In the genomic region with DNA sequence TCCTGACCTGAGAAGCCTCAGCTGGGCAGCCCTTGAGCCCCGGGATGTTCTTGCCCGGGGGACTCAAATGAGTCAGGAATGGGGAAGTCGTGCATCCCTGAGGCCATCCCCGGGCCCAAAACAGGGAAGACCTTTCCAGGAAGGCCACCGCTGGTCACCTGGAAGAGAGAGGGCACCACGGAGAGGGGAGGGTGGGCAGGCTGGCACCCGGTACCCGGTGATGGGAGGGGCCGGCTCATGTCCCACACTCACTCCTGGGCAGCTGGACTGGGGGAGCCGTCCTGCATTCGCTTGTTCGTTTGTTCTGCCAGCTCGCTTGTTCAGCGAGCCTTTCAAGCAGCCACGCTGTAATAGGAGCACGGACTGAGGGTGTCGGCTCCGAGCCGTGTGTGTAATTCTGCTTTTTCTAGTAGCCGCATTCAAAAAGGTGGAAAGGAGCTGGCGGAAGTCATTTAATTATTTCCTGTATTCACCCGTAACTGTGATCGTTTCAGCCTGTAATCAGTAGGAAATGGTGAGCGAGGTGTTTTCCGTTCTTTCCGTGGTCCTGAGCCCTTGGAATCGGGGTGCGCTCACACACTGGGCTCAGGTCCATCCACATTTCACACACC, we compare ENCODE assay signal across 21 cellular contexts. TPM values are rescaled to one million over a fixed set of nuclear protein-coding genes. Genes with fewer than 3 reads are reported as not detected.
A peak's percentile ranks its signal among the peaks of the same experiment; 100 is the strongest.
DNase-seq lines count a peak whose midpoint lies in the region; ATAC-seq, FAIRE-seq and TF ChIP-seq lines count a peak whose summit lies in the region.
"Had no signal": no experiment of that assay in that cellular context is flagged by ENCODE, and none has a peak within 500 bp of the region (broad histone marks: within the 10 kb centered on the region; RNA-seq: fewer than 3 reads in every experiment).

No MANE protein-coding gene starts in this region.

- no peaks in the 10 kb centered on the region for H3K27me3 Mint-ChIP-seq in activated naive CD4-positive, alpha-beta T cell treated with anti-CD3 and anti-CD28 coated beads, Interleukin-2, amount 50 U/mL, for 24 hours
- peaks cover 11% of the 10 kb centered on the region for H3K27me3 Mint-ChIP-seq in activated naive CD4-positive, alpha-beta T cell treated with anti-CD3 and anti-CD28 coated beads for 36 hours (ENCODE audit: low read depth)

- H3K9me3 Mint-ChIP-seq in activated naive CD4-positive, alpha-beta T cell treated with anti-CD3 and anti-CD28 coated beads, Interleukin-2, amount 50 U/mL, for 24 hours: no peaks in the 10 kb centered on the region
- H3K9me3 Mint-ChIP-seq in activated naive CD4-positive, alpha-beta T cell treated with anti-CD3 and anti-CD28 coated beads for 36 hours: no peaks in the 10 kb centered on the region
- H3K9me3 Mint-ChIP-seq: activated CD4-positive, alpha-beta memory T cell treated with anti-CD3 and anti-CD28 coated beads for 36 hours had no signal

- no peak overlapping the region for H3K9ac ChIP-seq in keratinocyte (ENCODE audit: control insufficient read depth, extremely low read depth, insufficient read depth, low read length)

- peak overlapping the region; percentile 4 for H3K27ac Mint-ChIP-seq in activated naive CD4-positive, alpha-beta T cell treated with anti-CD3 and anti-CD28 coated beads, Interleukin-2, amount 50 U/mL, for 24 hours
- no peak overlapping the region for H3K27ac Mint-ChIP-seq in activated naive CD4-positive, alpha-beta T cell treated with anti-CD3 and anti-CD28 coated beads for 36 hours
- H3K27ac Mint-ChIP-seq: activated CD4-positive, alpha-beta memory T cell treated with anti-CD3 and anti-CD28 coated beads for 36 hours had no signal

- CTCF ChIA-PET in activated naive CD4-positive, alpha-beta T cell treated with anti-CD3 and anti-CD28 coated beads for 36 hours (lab: Charles Lee): interaction anchor here (1.3 kb wide), 1 partner anchor 78 kb away, joined by 3 read pairs; no protein-coding TSS in a partner anchor
- CTCF ChIA-PET in HEK293T (lab: Yijun Ruan, JAX): no interaction called here

- no peak for TF ChIP-seq POLR2A in vagina (IDR thresholded peaks at IDR 0.05)

- H3K36me3 ChIP-seq in RWPE2 (ENCODE audit: low read depth): no peaks in the 10 kb centered on the region
- H3K36me3 ChIP-seq in keratinocyte (ENCODE audit: control insufficient read depth in 2 of 2, extremely low read depth in 1 of 2, insufficient read depth in 2 of 2, low read length in 2 of 2): no peaks in the 10 kb centered on the region
- no peaks in the 10 kb centered on the region for H3K36me3 ChIP-seq in vagina
- H3K36me3 ChIP-seq: adrenal gland, Peyer's patch had no signal

- no peaks in the 10 kb centered on the region for H3K36me3 Mint-ChIP-seq in activated naive CD4-positive, alpha-beta T cell treated with anti-CD3 and anti-CD28 coated beads, Interleukin-2, amount 50 U/mL, for 24 hours
- no peaks in the 10 kb centered on the region for H3K36me3 Mint-ChIP-seq in activated naive CD4-positive, alpha-beta T cell treated with anti-CD3 and anti-CD28 coated beads for 36 hours (ENCODE audit: low read depth)
- H3K36me3 Mint-ChIP-seq: activated CD4-positive, alpha-beta memory T cell treated with anti-CD3 and anti-CD28 coated beads for 36 hours had no signal

- H3K27ac ChIP-seq in RWPE2 (ENCODE audit: poor library complexity, severe bottlenecking) (peak overlapping the region; percentile 44), keratinocyte (ENCODE audit: control insufficient read depth, insufficient read depth, low read length) (peak overlapping the region; percentile 14), vagina (peak overlapping the region; percentile 29)
- H3K27ac ChIP-seq: adrenal gland, Peyer's patch had no signal

- intact Hi-C loops in activated naive CD4-positive, alpha-beta T cell treated with anti-CD3 and anti-CD28 coated beads for 36 hours (cut with micrococcal nuclease): no loop called here
- intact Hi-C loops in vagina (cut with DNase I): no loop called here
- intact Hi-C loops in left ventricle myocardium superior (cut with micrococcal nuclease): no loop called here

- H3K4me1 ChIP-seq in RWPE2 (ENCODE audit: insufficient read depth, poor library complexity, severe bottlenecking): peaks cover 32% of the 10 kb centered on the region
- H3K4me1 ChIP-seq in keratinocyte (ENCODE audit: control insufficient read depth, extremely low read depth, insufficient read depth, low read length): peaks cover 52% of the 10 kb centered on the region
- H3K4me1 ChIP-seq in vagina: peaks cover 32% of the 10 kb centered on the region
- H3K4me1 ChIP-seq: adrenal gland, Peyer's patch had no signal

- H4K20me1 ChIP-seq in keratinocyte (ENCODE audit: control insufficient read depth, extremely low read depth, insufficient read depth, low read length): no peaks in the 10 kb centered on the region

- POLR2A ChIA-PET in HEK293T (lab: Yijun Ruan, JAX): no interaction called here

- peak overlapping the region; percentile 44 for H3K4me2 ChIP-seq in keratinocyte (ENCODE audit: control insufficient read depth, extremely low read depth, insufficient read depth, low read depth, low read length)

- no peak for DNase-seq in activated naive CD4-positive, alpha-beta T cell treated with anti-CD3 and anti-CD28 coated beads for 36 hours
- no peak for DNase-seq in RWPE2 (ENCODE audit: low spot score)
- DNase-seq in keratinocyte (ENCODE audit: low read depth, low spot score): no peak
- no peak for DNase-seq in vagina (ENCODE audit: extremely low spot score in 2 of 2)
- DNase-seq in hepatic stellate cell (ENCODE audit: low spot score): no peak
- DNase-seq in left ventricle myocardium superior: no peak
- DNase-seq in HEK293T (ENCODE audit: extremely low spot score): no peak
- DNase-seq: activated CD4-positive, alpha-beta memory T cell treated with anti-CD3 and anti-CD28 coated beads for 36 hours; activated T-cell treated with anti-CD3 and anti-CD28 coated beads, Interleukin-2, amount 50 U/mL, for 48 hours; central memory CD4-positive, alpha-beta T cell; effector memory CD4-positive, alpha-beta T cell; GDM1; MM.1S; NCI-H524 treated with DMSO at 0.1 percent for 48 hours; Peyer's patch; posterior cingulate gyrus had no signal

- no peak for FAIRE-seq in keratinocyte (lab: Jason Lieb, UNC)

- no peaks in the 10 kb centered on the region for H3K27me3 ChIP-seq in RWPE2 (ENCODE audit: insufficient read depth, poor library complexity, severe bottlenecking)
- H3K27me3 ChIP-seq in keratinocyte (ENCODE audit: control insufficient read depth, extremely low read depth, insufficient read depth, low read length): peaks cover 7% of the 10 kb centered on the region
- no peaks in the 10 kb centered on the region for H3K27me3 ChIP-seq in vagina
- H3K27me3 ChIP-seq: Peyer's patch had no signal

- ATAC-seq in RWPE2 (ENCODE audit: low read depth): 0 out of 3 replicates have a peak, but pooled peaks have one; percentile 1
- no peak for ATAC-seq in left ventricle myocardium superior

- no peak overlapping the region for H3K4me3 ChIP-seq in RWPE2 (ENCODE audit: severe bottlenecking)
- H3K4me3 ChIP-seq in keratinocyte (ENCODE audit: control insufficient read depth in 2 of 3, extremely low read depth in 1 of 3, insufficient read depth in 2 of 3, low read depth in 1 of 3, low read length in 3 of 3): no peak overlapping the region
- H3K4me3 ChIP-seq in vagina: no peak overlapping the region
- H3K4me3 ChIP-seq: adrenal gland, Peyer's patch had no signal

- peak overlapping the region; percentile 43 for H2AFZ ChIP-seq in keratinocyte (ENCODE audit: control insufficient read depth, low read length)

- TF ChIP-seq CTCF in RWPE2 (IDR thresholded peaks at IDR 0.05; ENCODE audit: poor library complexity, severe bottlenecking): no peak
- no peak for TF ChIP-seq CTCF in keratinocyte (optimal IDR thresholded peaks at IDR 0.05 in 1 of 3, IDR thresholded peaks at IDR 0.05 in 1 of 3, conservative IDR thresholded peaks at IDR 0.05 in 1 of 3; ENCODE audit: extremely low read depth in 1 of 3, insufficient read depth in 2 of 3, low read length in 3 of 3)
- no peak for TF ChIP-seq CTCF in vagina (IDR thresholded peaks at IDR 0.05)

- dilution Hi-C loops in keratinocyte (cut with MboI; ENCODE audit: extremely low pct_ligation_motif_present, low sequenced_read_pairs): no loop called here

- H3K9me3 ChIP-seq in RWPE2 (ENCODE audit: severe bottlenecking) (no peaks in the 10 kb centered on the region), keratinocyte (ENCODE audit: control insufficient read depth, low read depth, low read length) (no peaks in the 10 kb centered on the region), vagina (no peaks in the 10 kb centered on the region)
- H3K9me3 ChIP-seq: adrenal gland, Peyer's patch had no signal

- no peaks in the 10 kb centered on the region for H3K9me1 ChIP-seq in keratinocyte (ENCODE audit: control insufficient read depth, extremely low read depth, insufficient read depth, low read length)

- H3K4me1 Mint-ChIP-seq in activated naive CD4-positive, alpha-beta T cell treated with anti-CD3 and anti-CD28 coated beads, Interleukin-2, amount 50 U/mL, for 24 hours: peaks cover 5% of the 10 kb centered on the region
- H3K4me1 Mint-ChIP-seq in activated naive CD4-positive, alpha-beta T cell treated with anti-CD3 and anti-CD28 coated beads for 36 hours (ENCODE audit: low read depth): peaks cover 4% of the 10 kb centered on the region

- H3K4me3 Mint-ChIP-seq in activated naive CD4-positive, alpha-beta T cell treated with anti-CD3 and anti-CD28 coated beads, Interleukin-2, amount 50 U/mL, for 24 hours: peak overlapping the region; percentile 42
- H3K4me3 Mint-ChIP-seq in activated naive CD4-positive, alpha-beta T cell treated with anti-CD3 and anti-CD28 coated beads for 36 hours: no peak overlapping the region
- H3K4me3 Mint-ChIP-seq: activated CD4-positive, alpha-beta memory T cell treated with anti-CD3 and anti-CD28 coated beads for 36 hours had no signal

- no peaks in the 10 kb centered on the region for H3K79me2 ChIP-seq in keratinocyte (ENCODE audit: control insufficient read depth, insufficient read depth, low read length)

RNA-seq across cellular contexts. Expression of a gene that starts 48.4 kb away (rescaled TPM):
- total RNA-seq in activated naive CD4-positive, alpha-beta T cell treated with anti-CD3 and anti-CD28 coated beads for 36 hours: not detected
- polyA plus RNA-seq in keratinocyte: not detected in 3 replicates
- not detected for polyA plus RNA-seq in keratinocyte (2011; ENCODE audit: low read depth)
- polyA plus RNA-seq in keratinocyte (2011; cell fraction: cytosol; rRNA removed): not detected in 2 replicates
- not detected in 2 replicates for polyA plus RNA-seq in keratinocyte (2011; cell fraction: nucleus; rRNA removed)
- polyA plus RNA-seq in keratinocyte (2012; ENCODE audit: low replicate concordance): not detected in 2 replicates
- polyA minus RNA-seq in keratinocyte: not detected in 3 replicates
- not detected for polyA minus RNA-seq in keratinocyte (2011; cell fraction: cytosol; rRNA and poly(A)+ RNA removed)
- polyA minus RNA-seq in keratinocyte (2011; cell fraction: nucleus; rRNA and poly(A)+ RNA removed): not detected in 2 replicates
- total RNA-seq in vagina (not detected), left ventricle myocardium superior (not detected)
- total RNA-seq: activated CD4-positive, alpha-beta memory T cell treated with anti-CD3 and anti-CD28 coated beads for 36 hours; adrenal gland; HT-29; mucosa of gallbladder; Peyer's patch; urinary bladder had no signal
- polyA plus RNA-seq: adrenal gland, urinary bladder had no signal

RNA-seq across cellular contexts. Expression of a gene that starts 51.6 kb away (rescaled TPM):
- total RNA-seq in activated naive CD4-positive, alpha-beta T cell treated with anti-CD3 and anti-CD28 coated beads for 36 hours: under 1 TPM; 0.20 to 0.43 TPM
- 0.10 to 0.23 TPM (median 0.14 TPM) in 3 replicates for polyA plus RNA-seq in keratinocyte
- polyA plus RNA-seq in keratinocyte (2011; ENCODE audit: low read depth): 0.12 TPM
- 0.05 and 0.14 TPM in 2 replicates for polyA plus RNA-seq in keratinocyte (2011; cell fraction: cytosol; rRNA removed)
- 0.15 and 0.41 TPM in 2 replicates for polyA plus RNA-seq in keratinocyte (2011; cell fraction: nucleus; rRNA removed)
- 0.14 and 0.36 TPM in 2 replicates for polyA plus RNA-seq in keratinocyte (2012; ENCODE audit: low replicate concordance)
- polyA minus RNA-seq in keratinocyte: 0.10 to 0.56 TPM (median 0.10 TPM) in 3 replicates
- polyA minus RNA-seq in keratinocyte (2011; cell fraction: cytosol; rRNA and poly(A)+ RNA removed): not detected
- polyA minus RNA-seq in keratinocyte (2011; cell fraction: nucleus; rRNA and poly(A)+ RNA removed): not detected in 2 replicates
- total RNA-seq in vagina (8.1 TPM), left ventricle myocardium superior (0.05 TPM)

RNA-seq across cellular contexts. Expression of a gene that starts 54.0 kb away (rescaled TPM):
- total RNA-seq in activated naive CD4-positive, alpha-beta T cell treated with anti-CD3 and anti-CD28 coated beads for 36 hours: 10 to 100 TPM; 32.4 to 35.4 TPM
- 16.6 to 24.9 TPM (median 18.9 TPM) in 3 replicates for polyA plus RNA-seq in keratinocyte
- 6.0 TPM for polyA plus RNA-seq in keratinocyte (2011; ENCODE audit: low read depth)
- polyA plus RNA-seq in keratinocyte (2011; cell fraction: cytosol; rRNA removed): 11.1 and 12.0 TPM in 2 replicates
- 29.2 and 36.0 TPM in 2 replicates for polyA plus RNA-seq in keratinocyte (2011; cell fraction: nucleus; rRNA removed)
- 10.9 and 16.7 TPM in 2 replicates for polyA plus RNA-seq in keratinocyte (2012; ENCODE audit: low replicate concordance)
- 13.6 to 16.0 TPM (median 13.6 TPM) in 3 replicates for polyA minus RNA-seq in keratinocyte
- 19.6 TPM for polyA minus RNA-seq in keratinocyte (2011; cell fraction: cytosol; rRNA and poly(A)+ RNA removed)
- polyA minus RNA-seq in keratinocyte (2011; cell fraction: nucleus; rRNA and poly(A)+ RNA removed): 11.8 and 18.2 TPM in 2 replicates
- 23.3 TPM for total RNA-seq in vagina
- total RNA-seq in left ventricle myocardium superior: 12.5 TPM
